In genomic region chr2:200050921-200051620, GRCh38 we compare ENCODE assay signal across 24 cellular contexts.
DNase-seq lines count a peak whose midpoint lies in the region; ATAC-seq and TF ChIP-seq lines count a peak whose summit lies in the region.
"Had no signal": no experiment of that assay in that cellular context is flagged by ENCODE, and none has a peak within 500 bp of the region (broad histone marks: within the 10 kb centered on the region; RNA-seq: fewer than 3 reads in every experiment).

No MANE protein-coding gene starts in this region.

- H3F3A ChIP-seq in smooth muscle cell (ENCODE audit: low read depth), result no peaks in the 10 kb centered on the region

- H3K36me3 ChIP-seq in body of pancreas (replicated peaks in 1 of 2; ENCODE audit: insufficient read depth in 1 of 2, low read depth in 2 of 2) (no peaks in the 10 kb centered on the region), mesendoderm (ENCODE audit: control insufficient read depth, insufficient read depth, low read length) (no peaks in the 10 kb centered on the region), smooth muscle cell (ENCODE audit: low read depth) (no peaks in the 10 kb centered on the region)
- H3K36me3 ChIP-seq: spleen, upper lobe of right lung had no signal

- peak overlapping the region; percentile 21 for H2AFZ ChIP-seq in smooth muscle cell (ENCODE audit: low read depth)
- H2AFZ ChIP-seq: GM23248 had no signal

- peak overlapping the region in 3 of 4 donors; percentile 4 to 65 (median 43) for H3K27ac ChIP-seq in body of pancreas
- peak overlapping the region; percentile 81 for H3K27ac ChIP-seq in mesendoderm (ENCODE audit: low read depth, low read length)
- H3K27ac ChIP-seq in smooth muscle cell (ENCODE audit: low read depth), result no peak overlapping the region
- H3K27ac ChIP-seq: epithelial cell of prostate, GM23248, spleen, upper lobe of right lung had no signal

- H2BK120ac ChIP-seq in mesendoderm (ENCODE audit: low read depth, low read length), result peak overlapping the region; percentile 89

- peak overlapping the region; percentile 96 for H2BK5ac ChIP-seq in mesendoderm (ENCODE audit: low read length)

- H2BK15ac ChIP-seq in mesendoderm (replicated peaks; ENCODE audit: low read depth), result peak overlapping the region; percentile 93

- H3K4me1 ChIP-seq in body of pancreas, result no peaks in the 10 kb centered on the region
- H3K4me1 ChIP-seq in mesendoderm (ENCODE audit: control insufficient read depth, low read depth, low read length), result peaks cover 3% of the 10 kb centered on the region
- no peaks in the 10 kb centered on the region for H3K4me1 ChIP-seq in smooth muscle cell (ENCODE audit: low read depth)
- H3K4me1 ChIP-seq: spleen, upper lobe of right lung had no signal

- TF ChIP-seq POLR2A in body of pancreas (IDR thresholded peaks at IDR 0.05), result no peak

- no peak overlapping the region for H3K4me2 ChIP-seq in mesendoderm (ENCODE audit: low read length)
- H3K4me2 ChIP-seq in smooth muscle cell, result no peak overlapping the region

- no peaks in the 10 kb centered on the region for H3K9me3 ChIP-seq in body of pancreas
- H3K9me3 ChIP-seq in smooth muscle cell (replicated peaks; ENCODE audit: low read depth), result no peaks in the 10 kb centered on the region
- H3K9me3 ChIP-seq: upper lobe of right lung had no signal

- H4K5ac ChIP-seq in mesendoderm (ENCODE audit: low read length), result peak overlapping the region; percentile 73

- no peak overlapping the region for H3K4me3 ChIP-seq in body of pancreas
- no peak overlapping the region for H3K4me3 ChIP-seq in mesendoderm (ENCODE audit: low read length)
- H3K4me3 ChIP-seq in smooth muscle cell, result no peak overlapping the region
- H3K4me3 ChIP-seq: GM23248, K562, spleen, upper lobe of right lung had no signal

- H4K8ac ChIP-seq in mesendoderm (ENCODE audit: low read depth, low read length), result no peak overlapping the region

- H3K79me2 ChIP-seq in mesendoderm (ENCODE audit: control insufficient read depth, insufficient read depth, low read length), result no peaks in the 10 kb centered on the region
- H3K79me2 ChIP-seq in smooth muscle cell (ENCODE audit: low read depth), result no peaks in the 10 kb centered on the region

- no peak for TF ChIP-seq CTCF in body of pancreas (IDR thresholded peaks at IDR 0.05)
- no peak for TF ChIP-seq CTCF in smooth muscle cell (IDR thresholded peaks at IDR 0.05; ENCODE audit: borderline replicate concordance, insufficient read depth, poor library complexity, severe bottlenecking)

- H3K79me1 ChIP-seq in mesendoderm (ENCODE audit: low read length), result no peaks in the 10 kb centered on the region

- no peaks in the 10 kb centered on the region for H4K20me1 ChIP-seq in smooth muscle cell (ENCODE audit: low read depth)

- no peak overlapping the region for H2AK5ac ChIP-seq in mesendoderm (ENCODE audit: low read length)

- peak overlapping the region; percentile 98 for H3K18ac ChIP-seq in mesendoderm (ENCODE audit: low read length)

- ATAC-seq in body of pancreas (peak; percentile 66), GM19395 (IDR thresholded peaks at IDR 0.05; ENCODE audit: unreplicated experiment) (no peak), HG03135 (IDR thresholded peaks at IDR 0.05; ENCODE audit: unreplicated experiment) (no peak)
- ATAC-seq: activated CD4-positive, CD25-positive, alpha-beta regulatory T cell treated with anti-CD3 and anti-CD28 coated beads, Interleukin-2, amount 50 U/mL, for 24 hours; activated CD8-positive, alpha-beta T cell treated with anti-CD3 and anti-CD28 coated beads, Interleukin-2, amount 10 ng/mL, durations not matched to agents 7 days and 5 days; K562; naive thymus-derived CD8-positive, alpha-beta T cell; stimulated activated naive CD8-positive, alpha-beta T cell treated with anti-CD3 and anti-CD28 coated beads, Interleukin-15, amount 100 ng/mL, for 72 hours; upper lobe of right lung had no signal

- peak overlapping the region; percentile 81 for H3K56ac ChIP-seq in mesendoderm (ENCODE audit: low read length)

- peak overlapping the region; percentile 82 for H3K4ac ChIP-seq in mesendoderm (ENCODE audit: low read depth, low read length)

- intact Hi-C loops in body of pancreas (cut with DNase I), result no loop called here

- H3K9ac ChIP-seq in mesendoderm (ENCODE audit: low read length) (no peak overlapping the region), smooth muscle cell (ENCODE audit: low read depth) (no peak overlapping the region)
- H3K9ac ChIP-seq: GM23248 had no signal

- H3K23ac ChIP-seq in mesendoderm (ENCODE audit: low read length), result no peak overlapping the region

- H3K27me3 ChIP-seq in body of pancreas, result no peaks in the 10 kb centered on the region
- no peaks in the 10 kb centered on the region for H3K27me3 ChIP-seq in mesendoderm (ENCODE audit: insufficient read depth, low read length, poor library complexity)
- H3K27me3 ChIP-seq in smooth muscle cell (ENCODE audit: low read depth), result no peaks in the 10 kb centered on the region
- H3K27me3 ChIP-seq: upper lobe of right lung had no signal

- 44 to 54% methylated on average over 5 of the region's 5 CpGs for WGBS in body of pancreas, 2 donors
- no CpG with 5 or more reads among the region's 5 CpGs for WGBS in mesendoderm (ENCODE audit: extremely low coverage, insufficient coverage, low lambda C conversion rate)
- 84% methylated on average over 5 of the region's 5 CpGs for WGBS in smooth muscle cell (ENCODE audit: low lambda C conversion rate)

- DNase-seq in M059J (ENCODE audit: low read depth) (peak; percentile 7), body of pancreas (peak in 3 of 4 donors; percentile 17 to 24 (median 23)), mesendoderm (peak; percentile 92), smooth muscle cell (lab: John Stamatoyannopoulos, UW; ENCODE audit: unreplicated experiment) (no peak), HPDE6-E6E7 (ENCODE audit: extremely low spot score) (no peak)
- DNase-seq: activated CD8-positive, alpha-beta T cell treated with anti-CD3 and anti-CD28 coated beads, Interleukin-2, amount 10 ng/mL, durations not matched to agents 7 days and 5 days; activated naive CD4-positive, alpha-beta T cell; activated T-cell treated with anti-CD3 and anti-CD28 coated beads, Interleukin-2, amount 50 U/mL, for 1 hour; AML-193; amniotic stem cell; foreskin fibroblast; GM23248; naive thymus-derived CD8-positive, alpha-beta T cell; NCI-H2081; RPMI8226; spleen; stimulated activated CD4-positive, alpha-beta T cell treated with anti-CD3 and anti-CD28 coated beads, Interleukin-4, amount 100 ng/mL, for 24 hours; stimulated activated naive CD8-positive, alpha-beta T cell treated with anti-CD3 and anti-CD28 coated beads, Interleukin-15, amount 100 ng/mL, for 72 hours; upper lobe of right lung had no signal

Comparison
In these comparisons a context has a peak if more than half of its experiments do, and no peak if none do; other contexts are left out.
1. DNase-seq: peak in M059J (single experiment), body of pancreas (3 of 4) and mesendoderm (single experiment); none in smooth muscle cell (single experiment) and HPDE6-E6E7 (single experiment).